Comparison of ENCODE assay signal across 1 cellular context in genomic region chr1:53086504-53087070, GRCh38.
TF ChIP-seq lines count a peak whose summit lies in the region.

No MANE protein-coding gene starts in this region.

TF ChIP-seq in SK-N-SH, 30 proteins besides CTCF, POLR2A, EP300 and RAD21 (continued from another document):
- TF ChIP-seq PBX3 (IDR thresholded peaks at IDR 0.05), result no peak
TF ChIP-seq in SK-N-SH: peak in this region for 1.
